In genomic region chr1:23836037-23836436, GRCh38 we compare ENCODE assay signal across 2 cellular contexts.
TF ChIP-seq lines count a peak whose summit lies in the region.

No MANE protein-coding gene starts in this region.

TF ChIP-seq in HEK293, 187 proteins besides CTCF, POLR2A, EP300 and RAD21:
- no peak for TF ChIP-seq ZNF292 (tag by site-specific recombination; IDR thresholded peaks at IDR 0.05; ENCODE audit: borderline replicate concordance, low read depth)
- peak; percentile 78 for TF ChIP-seq ZNF140 (tag by site-specific recombination; IDR thresholded peaks at IDR 0.05)
- no peak for TF ChIP-seq SP7 (tag by site-specific recombination; IDR thresholded peaks at IDR 0.05)
- TF ChIP-seq ZNF155 (tag by site-specific recombination; IDR thresholded peaks at IDR 0.05), result no peak
- no peak for TF ChIP-seq YY1 (tag by site-specific recombination; IDR thresholded peaks at IDR 0.05)
- TF ChIP-seq ZNF677 (tag by site-specific recombination; IDR thresholded peaks at IDR 0.05), result no peak
- no peak for TF ChIP-seq ZNF791 (tag by site-specific recombination; IDR thresholded peaks at IDR 0.05)
- TF ChIP-seq ZNF10 (tag by site-specific recombination; IDR thresholded peaks at IDR 0.05), result peak; percentile 77
- no peak for TF ChIP-seq ZNF596 (tag by site-specific recombination; IDR thresholded peaks at IDR 0.05)
- TF ChIP-seq SCRT1 (tag by site-specific recombination; IDR thresholded peaks at IDR 0.05; ENCODE audit: borderline replicate concordance), result no peak
- no peak for TF ChIP-seq ZNF2 (tag by site-specific recombination; IDR thresholded peaks at IDR 0.05)
- no peak for TF ChIP-seq AEBP2 (tag by site-specific recombination; IDR thresholded peaks at IDR 0.05; ENCODE audit: borderline replicate concordance)

TF ChIP-seq in K562, 482 proteins besides CTCF, POLR2A, EP300 and RAD21:
- no peak for TF ChIP-seq FOXJ3 (CRISPR knock-in tag; IDR thresholded peaks at IDR 0.05)
- no peak for TF ChIP-seq ZNF431 (CRISPR knock-in tag; IDR thresholded peaks at IDR 0.05)
- no peak for TF ChIP-seq ZC3H11A (IDR thresholded peaks at IDR 0.05; ENCODE audit: low read depth, low read length)
- no peak for TF ChIP-seq BHLHE40 (IDR thresholded peaks at IDR 0.05; ENCODE audit: low read length)
- TF ChIP-seq E2F5 (CRISPR knock-in tag; IDR thresholded peaks at IDR 0.05), result no peak
- TF ChIP-seq HDAC8 (tag; IDR thresholded peaks at IDR 0.05), result no peak
- TF ChIP-seq CBX3 (IDR thresholded peaks at IDR 0.05; ENCODE audit: borderline replicate concordance in 1 of 2, low read length in 2 of 2), result peak in 1 of 2 experiments; percentile 36; a peak in 1 of 3 replicates
- no peak for TF ChIP-seq SNIP1 (IDR thresholded peaks at IDR 0.05; ENCODE audit: low read depth)
- no peak for TF ChIP-seq POLR2G (IDR thresholded peaks at IDR 0.05; ENCODE audit: low read depth, low read length)
- no peak for TF ChIP-seq AFF4 (CRISPR knock-in tag; IDR thresholded peaks at IDR 0.05)
- 0 out of 2 replicates have a peak, but pooled peaks have one; percentile 35 for TF ChIP-seq C11orf30 (IDR thresholded peaks at IDR 0.05; ENCODE audit: low read depth)
- TF ChIP-seq SREBF1 (IDR thresholded peaks at IDR 0.05; ENCODE audit: borderline replicate concordance, low read depth, low read length), result no peak
- no peak for TF ChIP-seq TAF7 (tag; IDR thresholded peaks at IDR 0.05)
- peak; percentile 57 for TF ChIP-seq NFE2 (IDR thresholded peaks at IDR 0.05; ENCODE audit: low read depth)
- TF ChIP-seq PCBP1 (IDR thresholded peaks at IDR 0.05; ENCODE audit: low read depth, low read length, poor library complexity, severe bottlenecking), result no peak
